ENCODE assay signal across 26 cellular contexts in genomic region chr6:109901976-109902375, GRCh38.
"Had no signal": no experiment of that assay in that cellular context is flagged by ENCODE, and none has a peak within 500 bp of the region (broad histone marks: within the 10 kb centered on the region; RNA-seq: fewer than 3 reads in every experiment).

No MANE protein-coding gene starts in this region.

- H3K4me2 ChIP-seq: hepatocyte had no signal

- H3K36me3 ChIP-seq: esophagus muscularis mucosa, gastroesophageal sphincter, heart left ventricle, left ventricle myocardium inferior, lower lobe of right lung had no signal

- H3K9me3 Mint-ChIP-seq: effector memory CD8-positive, alpha-beta T cell; mesothelial cell of epicardium had no signal

- H3K9me3 ChIP-seq: heart left ventricle, lower lobe of right lung, mucosa of descending colon had no signal

- H3K27me3 ChIP-seq: esophagus muscularis mucosa, foreskin keratinocyte, gastroesophageal sphincter, hepatocyte had no signal

- H3K27ac ChIP-seq: coronary artery, esophagus muscularis mucosa, foreskin keratinocyte, gastroesophageal sphincter, heart left ventricle, hepatocyte, left ventricle myocardium inferior, lower lobe of right lung had no signal

- H2AFZ ChIP-seq: hepatocyte had no signal

- H3K27ac Mint-ChIP-seq: effector memory CD8-positive, alpha-beta T cell; immature natural killer cell; mesothelial cell of epicardium had no signal

- H3K4me1 Mint-ChIP-seq: immature natural killer cell had no signal

- H3K4me3 ChIP-seq: coronary artery, dorsolateral prefrontal cortex, esophagus muscularis mucosa, gastroesophageal sphincter, heart left ventricle, hepatocyte, left ventricle myocardium inferior, lower lobe of right lung, mucosa of descending colon had no signal

- ATAC-seq: effector memory CD8-positive, alpha-beta T cell; foreskin keratinocyte; gastroesophageal sphincter; heart left ventricle; left colon; left lobe of liver; lower lobe of right lung; mucosa of descending colon had no signal

- H3K4me1 ChIP-seq: gastroesophageal sphincter, heart left ventricle, left ventricle myocardium inferior, lower lobe of right lung had no signal

- FAIRE-seq: colon, endothelial cell of umbilical vein, frontal cortex, kidney had no signal

- H3K36me3 Mint-ChIP-seq: immature natural killer cell, mesothelial cell of epicardium had no signal

- H3K4me3 Mint-ChIP-seq: effector memory CD8-positive, alpha-beta T cell; immature natural killer cell; mesothelial cell of epicardium had no signal

- H3K79me2 ChIP-seq: hepatocyte had no signal

- DNase-seq: cerebellar nuclear complex; dermis blood vessel endothelial cell; dorsolateral prefrontal cortex; effector CD4-positive, alpha-beta T cell; effector memory CD8-positive, alpha-beta T cell; foreskin keratinocyte; heart left ventricle; hypothalamus; immature natural killer cell; islet precursor cell; kidney; kidney glomerular epithelial cell; left colon; left ventricle myocardium inferior; lower lobe of right lung; mesenchymal stem cell; mucosa of descending colon had no signal
